Comparison of ENCODE assay signal across 28 cellular contexts in genomic region chr3:46991406-46992165, GRCh38. TPM values are rescaled to one million over a fixed set of nuclear protein-coding genes. Genes with fewer than 3 reads are reported as not detected.
A peak's percentile ranks its signal among the peaks of the same experiment; 100 is the strongest.
DNase-seq lines count a peak whose midpoint lies in the region; ATAC-seq, FAIRE-seq and TF ChIP-seq lines count a peak whose summit lies in the region.
"Had no signal": no experiment of that assay in that cellular context is flagged by ENCODE, and none has a peak within 500 bp of the region (broad histone marks: within the 10 kb centered on the region; RNA-seq: fewer than 3 reads in every experiment).

No MANE protein-coding gene starts in this region.

- no peak for TF ChIP-seq RAD21 in HepG2 (CRISPR knock-in tag; IDR thresholded peaks at IDR 0.05)

- H3K4me2 ChIP-seq in HepG2 (ENCODE audit: low read depth, low read length), result no peak overlapping the region
- H3K4me2 ChIP-seq in OCI-LY7 (ENCODE audit: low read length), result no peak overlapping the region

- CTCF ChIA-PET in HepG2 (lab: Yijun Ruan, JAX; ENCODE audit: low intra/inter-chr PET ratio, low total read pairs) (no interaction called here), OCI-LY7 (lab: Charles Lee; ENCODE audit: unreplicated experiment) (no interaction called here)

- ATAC-seq in HepG2 (no peak), right lobe of liver (no peak), memory B cell (ENCODE audit: low read depth) (no peak), gastroesophageal sphincter (no peak), HG03571 (IDR thresholded peaks at IDR 0.05; ENCODE audit: unreplicated experiment) (no peak)
- ATAC-seq: left colon had no signal

- POLR2A ChIA-PET in HepG2 (lab: Yijun Ruan, JAX) (interaction anchor here (0.9 to 1.7 kb wide), 2 partner anchors 12 to 56 kb away, joined by 3 to 5 read pairs; partner anchors contain the start of gene NBEAL2), OCI-LY7 (lab: Charles Lee) (interaction anchor here (1.1 to 1.3 kb wide), 2 partner anchors 11 to 17 kb away, joined by 4 read pairs; no protein-coding TSS in a partner anchor)

- H3K9ac ChIP-seq in HepG2 (ENCODE audit: insufficient read depth, low read depth, low read length), result no peak overlapping the region

- peak overlapping the region; percentile 58 for H3K27ac Mint-ChIP-seq in memory B cell
- H3K27ac Mint-ChIP-seq: activated naive CD8-positive, alpha-beta T cell treated with anti-CD3 and anti-CD28 coated beads for 36 hours had no signal

- TF ChIP-seq EP300 in HepG2 (IDR thresholded peaks at IDR 0.05; ENCODE audit: low read depth in 2 of 2, low read length in 2 of 2), result no peak
- TF ChIP-seq EP300 in HepG2 (CRISPR knock-in tag; IDR thresholded peaks at IDR 0.05; ENCODE audit: borderline replicate concordance), result no peak
- no peak for TF ChIP-seq EP300 in gastroesophageal sphincter (IDR thresholded peaks at IDR 0.05)
- TF ChIP-seq EP300 in sigmoid colon (IDR thresholded peaks at IDR 0.05), result no peak

- no peak for FAIRE-seq in HepG2 (lab: Jason Lieb, UNC)

- in situ Hi-C loops in HepG2 (cut with HindIII; ENCODE audit: extremely low pct_ligation_motif_present, low pct_unique_long_range_greater_than_20kb), result no loop called here

- peaks cover 43% of the 10 kb centered on the region for H3K4me1 Mint-ChIP-seq in memory B cell
- H3K4me1 Mint-ChIP-seq: neural crest cell had no signal

- DNase-seq in HepG2 (ENCODE audit: low spot score) (no peak), right lobe of liver (no peak), OCI-LY7 (ENCODE audit: low spot score) (no peak), memory B cell (ENCODE audit: low spot score in 2 of 2) (no peak), sigmoid colon (no peak), HUDEP-2 (lab: John Stamatoyannopoulos, UW; ENCODE audit: unreplicated experiment in 76 of 76) (no peak)
- DNase-seq: activated CD8-positive, alpha-beta memory T cell treated with anti-CD3 and anti-CD28 coated beads for 24 hours; activated effector memory CD4-positive, alpha-beta T cell treated with Interleukin-2 at 50 U/mL for 16 hours; activated naive CD8-positive, alpha-beta T cell treated with anti-CD3 and anti-CD28 coated beads for 36 hours; activated T-cell treated with anti-CD3 and anti-CD28 coated beads for 4 hours; COR-L47; DMS53; effector CD4-positive, alpha-beta T cell; hippocampal formation; immature natural killer cell; left colon; NCI-H1417 treated with DMSO at 0.1 percent for 48 hours; NCI-H2081; NCI-H2227 treated with DMSO at 0.1 percent for 48 hours; NCI-H526; SHP77; stimulated activated CD8-positive, alpha-beta memory T cell treated with anti-CD3 and anti-CD28 coated beads, Interleukin-4, amount 100 ng/mL, for 48 hours; tibial artery had no signal

- no peak overlapping the region for H3K4me3 ChIP-seq in HepG2 (replicated peaks in 1 of 3; ENCODE audit: insufficient read depth in 1 of 3, low read depth in 2 of 3, low read length in 3 of 3)
- H3K4me3 ChIP-seq in right lobe of liver, result no peak overlapping the region
- H3K4me3 ChIP-seq in OCI-LY7 (ENCODE audit: low read depth, low read length, poor library complexity, severe bottlenecking), result no peak overlapping the region
- no peak overlapping the region for H3K4me3 ChIP-seq in gastroesophageal sphincter
- no peak overlapping the region for H3K4me3 ChIP-seq in sigmoid colon
- H3K4me3 ChIP-seq: breast epithelium, tibial artery, vagina had no signal

- H3K36me3 Mint-ChIP-seq in memory B cell, result no peaks in the 10 kb centered on the region

- H3K4me1 ChIP-seq in HepG2 (ENCODE audit: insufficient read depth, low read length), result no peaks in the 10 kb centered on the region
- no peaks in the 10 kb centered on the region for H3K4me1 ChIP-seq in right lobe of liver
- H3K4me1 ChIP-seq in OCI-LY7 (ENCODE audit: insufficient read depth, low read length, poor library complexity, severe bottlenecking), result peaks cover 45% of the 10 kb centered on the region
- peaks cover 0 to 27% (median 3%) of the 10 kb centered on the region in 3 donors for H3K4me1 ChIP-seq in gastroesophageal sphincter
- H3K4me1 ChIP-seq in sigmoid colon, result peaks cover 0 to 8% (median 4%) of the 10 kb centered on the region in 4 donors
- H3K4me1 ChIP-seq: breast epithelium had no signal

- H4K20me1 ChIP-seq in HepG2 (ENCODE audit: insufficient read depth, low read length) (no peaks in the 10 kb centered on the region), OCI-LY7 (ENCODE audit: insufficient read depth, low read length) (no peaks in the 10 kb centered on the region)

- TF ChIP-seq CTCF in HepG2 (CRISPR knock-in tag; IDR thresholded peaks at IDR 0.05), result no peak
- TF ChIP-seq CTCF in right lobe of liver (IDR thresholded peaks at IDR 0.05), result no peak
- TF ChIP-seq CTCF in OCI-LY7 (conservative IDR thresholded peaks at IDR 0.05; ENCODE audit: low read length), result no peak
- TF ChIP-seq CTCF in gastroesophageal sphincter (IDR thresholded peaks at IDR 0.05), result no peak
- TF ChIP-seq CTCF in sigmoid colon (IDR thresholded peaks at IDR 0.05), result no peak

- H3K9me3 ChIP-seq in HepG2 (ENCODE audit: low read length) (no peaks in the 10 kb centered on the region), right lobe of liver (no peaks in the 10 kb centered on the region), OCI-LY7 (ENCODE audit: low read length) (no peaks in the 10 kb centered on the region), gastroesophageal sphincter (no peaks in the 10 kb centered on the region), sigmoid colon (no peaks in the 10 kb centered on the region)
- H3K9me3 ChIP-seq: breast epithelium, tibial artery, vagina had no signal

- H3K79me2 ChIP-seq in HepG2 (ENCODE audit: insufficient read depth, low read length) (no peaks in the 10 kb centered on the region), OCI-LY7 (ENCODE audit: insufficient read depth, low read depth, low read length) (peaks cover 10% of the 10 kb centered on the region; the same call in 1 of the 2 replicates)

- H3K4me3 Mint-ChIP-seq in memory B cell, result no peak overlapping the region
- H3K4me3 Mint-ChIP-seq: activated naive CD8-positive, alpha-beta T cell treated with anti-CD3 and anti-CD28 coated beads for 36 hours; immature natural killer cell; neural crest cell had no signal

- H3K27me3 ChIP-seq in HepG2 (ENCODE audit: control insufficient read depth in 1 of 2, insufficient read depth in 2 of 2, low read length in 2 of 2) (no peaks in the 10 kb centered on the region), right lobe of liver (no peaks in the 10 kb centered on the region), gastroesophageal sphincter (no peaks in the 10 kb centered on the region), sigmoid colon (no peaks in the 10 kb centered on the region)
- H3K27me3 ChIP-seq: breast epithelium, tibial artery, vagina had no signal

- TF ChIP-seq POLR2A in HepG2 (IDR thresholded peaks at IDR 0.05; ENCODE audit: insufficient read depth in 1 of 2, low read depth in 2 of 2, low read length in 2 of 2), result no peak
- TF ChIP-seq POLR2A in right lobe of liver (IDR thresholded peaks at IDR 0.05), result no peak
- TF ChIP-seq POLR2A in gastroesophageal sphincter (IDR thresholded peaks at IDR 0.05), result no peak
- TF ChIP-seq POLR2A in sigmoid colon (IDR thresholded peaks at IDR 0.05), result no peak

- H3K9me3 Mint-ChIP-seq in memory B cell, result no peaks in the 10 kb centered on the region
- H3K9me3 Mint-ChIP-seq: activated naive CD8-positive, alpha-beta T cell treated with anti-CD3 and anti-CD28 coated beads for 36 hours; immature natural killer cell; neural crest cell had no signal

- H2AFZ ChIP-seq in HepG2 (ENCODE audit: low read length) (no peak overlapping the region), OCI-LY7 (ENCODE audit: low read length) (no peak overlapping the region)

- no peaks in the 10 kb centered on the region for H3K36me3 ChIP-seq in HepG2 (replicated peaks in 1 of 2; ENCODE audit: control insufficient read depth in 1 of 2, insufficient read depth in 2 of 2, low read length in 2 of 2)
- no peaks in the 10 kb centered on the region for H3K36me3 ChIP-seq in right lobe of liver
- peaks cover 68% of the 10 kb centered on the region for H3K36me3 ChIP-seq in OCI-LY7 (ENCODE audit: insufficient read depth, low read length)
- H3K36me3 ChIP-seq in gastroesophageal sphincter, result peaks cover 0 to 70% of the 10 kb centered on the region in 2 donors
- peaks cover 0 to 5% (median 0%) of the 10 kb centered on the region in 4 donors for H3K36me3 ChIP-seq in sigmoid colon
- H3K36me3 ChIP-seq: breast epithelium had no signal

- WGBS in HepG2 (ENCODE audit: low lambda C conversion rate), result 93% methylated on average over 9 of the region's 16 CpGs
- 98% methylated on average over 6 of the region's 16 CpGs for WGBS in right lobe of liver (ENCODE audit: insufficient coverage, low coverage, low lambda C conversion rate, missing lambda C conversion rate)
- WGBS in gastroesophageal sphincter (ENCODE audit: low coverage in 1 of 2), 2 donors, result 80% methylated on average over 1 of the region's 16 CpGs; no CpG with 5 or more reads in 1 of the 2 donors
- 93 to 94% methylated on average over 16 of the region's 16 CpGs for WGBS in sigmoid colon, 2 donors

- H3K27ac ChIP-seq in HepG2 (ENCODE audit: extremely low read length, insufficient read depth, low read length) (no peak overlapping the region), right lobe of liver (no peak overlapping the region), OCI-LY7 (ENCODE audit: low read depth, low read length, poor library complexity, severe bottlenecking) (peak overlapping the region; percentile 61), gastroesophageal sphincter (no peak overlapping the region), sigmoid colon (no peak overlapping the region)
- H3K27ac ChIP-seq: breast epithelium, tibial artery, vagina had no signal

- H3K27me3 Mint-ChIP-seq in memory B cell, result no peaks in the 10 kb centered on the region
- H3K27me3 Mint-ChIP-seq: activated naive CD8-positive, alpha-beta T cell treated with anti-CD3 and anti-CD28 coated beads for 36 hours had no signal

- intact Hi-C loops in HepG2 (cut with micrococcal nuclease; ENCODE audit: unreplicated experiment), result no loop called here
- intact Hi-C loops in right lobe of liver (cut with DNase I), result loop anchor here (10.0 kb wide), 1 partner anchor 67 kb away; no protein-coding TSS in a partner anchor
- intact Hi-C loops in OCI-LY7 (cut with micrococcal nuclease; ENCODE audit: unreplicated experiment), result no loop called here
- intact Hi-C loops in sigmoid colon (cut with DNase I), result no loop called here

- no peaks in the 10 kb centered on the region for H3K9me2 ChIP-seq in OCI-LY7 (ENCODE audit: insufficient read depth, low read length)

- BruUV-seq in HepG2 (replicated peaks; lab: Mats Ljungman, UMichigan) (no TSS peak), OCI-LY7 (replicated peaks; lab: Mats Ljungman, UMichigan) (no TSS peak)

RNA-seq across cellular contexts. Expression of gene NBEAL2, which starts 12.1 kb away (rescaled TPM):
- total RNA-seq in HepG2 (2016; rRNA removed; fragmentation: Illumina TruSeq; extraction: Trizol), result 6.0 and 9.7 TPM in 2 replicates
- total RNA-seq in HepG2 (2016; cell fraction: cytosol; rRNA removed; fragmentation: Illumina TruSeq; extraction: Trizol; ENCODE audit: low read depth), result 1.8 and 2.7 TPM in 2 replicates
- total RNA-seq in HepG2 (2016; cell fraction: insoluble cytoplasmic fraction; rRNA removed; fragmentation: Illumina TruSeq; extraction: Trizol), result 6.0 and 8.3 TPM in 2 replicates
- 4.1 and 4.3 TPM in 2 replicates for total RNA-seq in HepG2 (2016; cell fraction: membrane; rRNA removed; fragmentation: Illumina TruSeq; extraction: Trizol)
- 14.8 and 19.9 TPM in 2 replicates for total RNA-seq in HepG2 (2016; cell fraction: nucleus; rRNA removed; fragmentation: Illumina TruSeq; extraction: Trizol)
- 12.4 and 15.8 TPM in 2 replicates for polyA plus RNA-seq in HepG2 (2011; rRNA removed)
- 3.6 and 4.9 TPM in 2 replicates for polyA plus RNA-seq in HepG2 (2011; cell fraction: cytosol; rRNA removed)
- 222 and 246 TPM in 2 replicates for polyA plus RNA-seq in HepG2 (2011; cell fraction: nucleus; rRNA removed)
- 7.9 and 16.7 TPM in 2 replicates for polyA plus RNA-seq in HepG2 (2012)
- polyA plus RNA-seq in HepG2 (2016; cell fraction: cytosol; fragmentation: Illumina TruSeq; extraction: Trizol; ENCODE audit: low read depth), result 0.67 and 0.80 TPM in 2 replicates
- polyA plus RNA-seq in HepG2 (2016; cell fraction: insoluble cytoplasmic fraction; fragmentation: Illumina TruSeq; extraction: Trizol; ENCODE audit: low read depth), result 6.4 and 7.7 TPM in 2 replicates
- polyA plus RNA-seq in HepG2 (2016; cell fraction: membrane; fragmentation: Illumina TruSeq; extraction: Trizol; ENCODE audit: low read depth), result 1.5 and 1.8 TPM in 2 replicates
- 69.9 and 76.5 TPM in 2 replicates for polyA plus RNA-seq in HepG2 (2016; cell fraction: nucleus; fragmentation: Illumina TruSeq; extraction: Trizol; ENCODE audit: insufficient read depth, low read depth)
- 8.9 and 19.6 TPM in 2 replicates for polyA minus RNA-seq in HepG2 (2011; rRNA and poly(A)+ RNA removed; ENCODE audit: low replicate concordance)
- 2.9 and 3.9 TPM in 2 replicates for polyA minus RNA-seq in HepG2 (2011; cell fraction: cytosol; rRNA and poly(A)+ RNA removed)
- 18.7 and 21.3 TPM in 2 replicates for polyA minus RNA-seq in HepG2 (2011; cell fraction: nucleus; rRNA and poly(A)+ RNA removed)
- 10 to 100 TPM in 5 of 6 experiments, 1 to 10 TPM in 1; 8.9 to 11.7 (median 10.8) TPM for total RNA-seq in right lobe of liver
- 53.3 and 74.9 TPM in 2 replicates for total RNA-seq in OCI-LY7 (2014; rRNA removed; shearing (Covaris generic))
- 129 and 149 TPM in 2 replicates for total RNA-seq in OCI-LY7 (2022)
- total RNA-seq in gastroesophageal sphincter, result 10 to 100 TPM; 12.3 to 23.2 (median 20.4) TPM
- 10 to 100 TPM in 3 of 4 donors, 1 to 10 TPM in 1; 9.6 to 36.0 (median 13.5) TPM for total RNA-seq in sigmoid colon
- polyA plus RNA-seq in sigmoid colon, result 10 to 100 TPM in 2 of 3 donors, 1 to 10 TPM in 1; 7.8 to 88.0 (median 11.3) TPM

RNA-seq across cellular contexts. Expression of gene CCDC12, which starts 15.0 kb away (rescaled TPM):
- total RNA-seq in HepG2 (2016; rRNA removed; fragmentation: Illumina TruSeq; extraction: Trizol) (49.5 and 55.2 TPM in 2 replicates), right lobe of liver (10 to 100 TPM; 14.6 to 24.2 (median 17.0) TPM), OCI-LY7 (2022) (107 and 116 TPM in 2 replicates), gastroesophageal sphincter (10 to 100 TPM; 14.3 to 52.2 (median 42.0) TPM), sigmoid colon (10 to 100 TPM; 33.1 to 41.0 (median 36.6) TPM)
- total RNA-seq in HepG2 (2016; cell fraction: cytosol; rRNA removed; fragmentation: Illumina TruSeq; extraction: Trizol; ENCODE audit: low read depth), result 28.7 and 32.4 TPM in 2 replicates
- total RNA-seq in HepG2 (2016; cell fraction: insoluble cytoplasmic fraction; rRNA removed; fragmentation: Illumina TruSeq; extraction: Trizol), result 52.2 and 56.9 TPM in 2 replicates
- total RNA-seq in HepG2 (2016; cell fraction: membrane; rRNA removed; fragmentation: Illumina TruSeq; extraction: Trizol), result 27.1 and 29.7 TPM in 2 replicates
- total RNA-seq in HepG2 (2016; cell fraction: nucleus; rRNA removed; fragmentation: Illumina TruSeq; extraction: Trizol), result 28.6 and 32.0 TPM in 2 replicates
- polyA plus RNA-seq in HepG2 (2011; rRNA removed) (28.9 and 30.1 TPM in 2 replicates), sigmoid colon (10 to 100 TPM; 58.9 to 80.9 (median 77.5) TPM)
- polyA plus RNA-seq in HepG2 (2011; cell fraction: cytosol; rRNA removed), result 32.7 and 35.6 TPM in 2 replicates
- 40.0 and 40.6 TPM in 2 replicates for polyA plus RNA-seq in HepG2 (2011; cell fraction: nucleus; rRNA removed)
- polyA plus RNA-seq in HepG2 (2012), result 26.3 and 31.7 TPM in 2 replicates
- 14.7 and 15.4 TPM in 2 replicates for polyA plus RNA-seq in HepG2 (2016; cell fraction: cytosol; fragmentation: Illumina TruSeq; extraction: Trizol; ENCODE audit: low read depth)
- 73.4 and 79.9 TPM in 2 replicates for polyA plus RNA-seq in HepG2 (2016; cell fraction: insoluble cytoplasmic fraction; fragmentation: Illumina TruSeq; extraction: Trizol; ENCODE audit: low read depth)
- 18.7 and 18.8 TPM in 2 replicates for polyA plus RNA-seq in HepG2 (2016; cell fraction: membrane; fragmentation: Illumina TruSeq; extraction: Trizol; ENCODE audit: low read depth)
- 55.2 TPM in 2 replicates for polyA plus RNA-seq in HepG2 (2016; cell fraction: nucleus; fragmentation: Illumina TruSeq; extraction: Trizol; ENCODE audit: insufficient read depth, low read depth)
- polyA minus RNA-seq in HepG2 (2011; rRNA and poly(A)+ RNA removed; ENCODE audit: low replicate concordance), result 53.2 and 59.2 TPM in 2 replicates
- polyA minus RNA-seq in HepG2 (2011; cell fraction: cytosol; rRNA and poly(A)+ RNA removed), result 9.3 and 12.2 TPM in 2 replicates
- 41.3 and 55.9 TPM in 2 replicates for polyA minus RNA-seq in HepG2 (2011; cell fraction: nucleus; rRNA and poly(A)+ RNA removed)
- 74.9 and 102 TPM in 2 replicates for total RNA-seq in OCI-LY7 (2014; rRNA removed; shearing (Covaris generic))

Comparison
In these comparisons a context has a peak if more than half of its experiments do, and no peak if none do; other contexts are left out.
1. intact Hi-C loops: an anchor here in right lobe of liver (10.0 kb wide); none called in HepG2, OCI-LY7 and sigmoid colon.